ENCODE assay signal across 3 cellular contexts in the genomic region with DNA sequence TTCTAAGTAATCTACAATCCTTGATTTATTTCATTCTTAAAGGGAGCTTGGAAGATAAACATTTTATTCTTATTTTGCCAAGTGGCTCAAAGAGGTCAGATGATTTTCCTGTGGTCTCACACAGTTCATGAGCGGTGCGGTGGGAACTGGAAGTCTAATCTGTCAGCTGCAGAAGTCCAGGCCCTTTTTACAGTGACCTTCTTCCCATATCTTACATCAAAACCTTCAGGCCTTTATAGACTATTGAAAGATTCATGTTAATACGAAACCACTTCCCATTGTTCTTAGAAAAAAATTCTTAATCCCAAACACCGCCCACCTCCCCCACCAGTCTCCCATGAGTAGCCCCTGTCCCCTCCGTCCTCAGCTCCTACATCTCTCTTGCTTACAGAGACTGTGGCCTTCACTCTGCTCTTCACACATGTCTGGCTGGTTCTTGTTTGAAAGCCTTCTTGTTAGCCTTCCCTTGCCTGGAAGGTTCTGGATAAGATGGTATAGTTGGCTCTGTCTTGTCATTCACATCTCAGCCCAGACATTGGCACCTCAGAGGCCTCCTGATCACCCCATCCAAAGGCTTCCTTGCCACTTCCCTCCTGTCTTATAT.
TF ChIP-seq lines count a peak whose summit lies in the region.

No MANE protein-coding gene starts in this region.

TF ChIP-seq in liver, 16 proteins besides CTCF, POLR2A, EP300 and RAD21:
- TF ChIP-seq HNF4G (IDR thresholded peaks at IDR 0.05) (no peak), NR2F2 (IDR thresholded peaks at IDR 0.05) (peak; percentile 65)

TF ChIP-seq in HepG2, 621 proteins besides CTCF, POLR2A, EP300 and RAD21:
- TF ChIP-seq ZNF629 (CRISPR knock-in tag; conservative IDR thresholded peaks at IDR 0.05) = no peak
TF ChIP-seq in HepG2: peak in this region for 0.

TF ChIP-seq in endothelial cell of umbilical vein, 7 proteins besides CTCF, POLR2A, EP300 and RAD21:
- TF ChIP-seq, protein P1, sequence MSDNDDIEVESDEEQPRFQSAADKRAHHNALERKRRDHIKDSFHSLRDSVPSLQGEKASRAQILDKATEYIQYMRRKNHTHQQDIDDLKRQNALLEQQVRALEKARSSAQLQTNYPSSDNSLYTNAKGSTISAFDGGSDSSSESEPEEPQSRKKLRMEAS (IDR thresholded peaks at IDR 0.05; ENCODE audit: insufficient read depth, insufficient read length) = no peak
- no peak for TF ChIP-seq POLR2AphosphoS5 (IDR thresholded peaks at IDR 0.05; ENCODE audit: insufficient read depth, low read depth, low read length)
- no peak for TF ChIP-seq MYC (IDR thresholded peaks at IDR 0.05; ENCODE audit: low read depth, low read length)
- TF ChIP-seq JUN (IDR thresholded peaks at IDR 0.05; ENCODE audit: borderline replicate concordance, insufficient read depth, insufficient read length, low read depth) = no peak
- no peak for TF ChIP-seq FOS (IDR thresholded peaks at IDR 0.05; ENCODE audit: borderline replicate concordance, insufficient read depth, low read length)
